ENCODE assay signal across 17 cellular contexts in genomic region chr3:150367771-150368170, GRCh38.
"Had no signal": no experiment of that assay in that cellular context is flagged by ENCODE, and none has a peak within 500 bp of the region (broad histone marks: within the 10 kb centered on the region; RNA-seq: fewer than 3 reads in every experiment).

No MANE protein-coding gene starts in this region.

- H3K27me3 ChIP-seq: foreskin keratinocyte, tibial nerve had no signal

- H3K4me3 Mint-ChIP-seq: activated CD4-positive, alpha-beta T cell treated with anti-CD3 and anti-CD28 coated beads, Interleukin-2, amount 10 ng/mL, durations not matched to agents 7 days and 5 days; natural killer cell had no signal

- FAIRE-seq: colon, TTC549 had no signal

- H3K4me3 ChIP-seq: left ventricle myocardium inferior, prostate gland, skin epidermis, tibial nerve had no signal

- H3K36me3 Mint-ChIP-seq: natural killer cell had no signal

- H3K36me3 ChIP-seq: left ventricle myocardium inferior, prostate gland, tibial nerve had no signal

- H3K4me1 ChIP-seq: prostate gland had no signal

- H3K27ac Mint-ChIP-seq: activated CD4-positive, alpha-beta T cell treated with anti-CD3 and anti-CD28 coated beads, Interleukin-2, amount 10 ng/mL, durations not matched to agents 7 days and 5 days; natural killer cell had no signal

- H3K4me1 Mint-ChIP-seq: activated CD4-positive, alpha-beta T cell treated with anti-CD3 and anti-CD28 coated beads, Interleukin-2, amount 10 ng/mL, durations not matched to agents 7 days and 5 days; natural killer cell had no signal

- H3K9me3 ChIP-seq: left ventricle myocardium inferior, prostate gland, tibial nerve had no signal

- H3K27ac ChIP-seq: foreskin keratinocyte, left ventricle myocardium inferior, prostate gland, skin epidermis, tibial nerve had no signal

- ATAC-seq: foreskin keratinocyte, natural killer cell, right cardiac atrium had no signal

- H3K9me3 Mint-ChIP-seq: activated CD4-positive, alpha-beta T cell treated with anti-CD3 and anti-CD28 coated beads, Interleukin-2, amount 10 ng/mL, durations not matched to agents 7 days and 5 days; natural killer cell had no signal

- DNase-seq: activated CD4-positive, alpha-beta T cell treated with anti-CD3 and anti-CD28 coated beads, Interleukin-2, amount 10 ng/mL, durations not matched to agents 7 days and 5 days; activated CD4-positive, CD25-positive, alpha-beta regulatory T cell; activated naive CD4-positive, alpha-beta T cell treated with Interleukin-2 at 50 U/mL for 16 hours; activated T-cell treated with anti-CD3 and anti-CD28 coated beads for 4 hours; foreskin keratinocyte; left ventricle myocardium inferior; natural killer cell; right cardiac atrium; stimulated activated CD4-positive, alpha-beta T cell treated with anti-CD3 and anti-CD28 coated beads, Interleukin-15, amount 100 ng/mL, for 24 hours; stimulated activated CD4-positive, alpha-beta T cell treated with anti-CD3 and anti-CD28 coated beads, Interleukin-4, amount 100 ng/mL, for 24 hours; stimulated activated naive CD4-positive, alpha-beta T cell treated with Interleukin-2 at 50 U/mL for 16 hours; SW 1271 had no signal
